ENCODE assay signal across 16 cellular contexts in genomic region chr7:108406474-108406873, GRCh38. TPM values are rescaled to one million over a fixed set of nuclear protein-coding genes. Genes with fewer than 3 reads are reported as not detected.
DNase-seq lines count a peak whose midpoint lies in the region; TF ChIP-seq lines count a peak whose summit lies in the region.
"Had no signal": no experiment of that assay in that cellular context is flagged by ENCODE, and none has a peak within 500 bp of the region (broad histone marks: within the 10 kb centered on the region; RNA-seq: fewer than 3 reads in every experiment).

No MANE protein-coding gene starts in this region.

- no peaks in the 10 kb centered on the region for H3K4me1 Mint-ChIP-seq in Calu3 (ENCODE audit: low read depth, unreplicated experiment)

- H3K9me3 ChIP-seq in adrenal gland (replicated peaks in 1 of 3) (no peaks in the 10 kb centered on the region), smooth muscle cell (replicated peaks; ENCODE audit: low read depth) (no peaks in the 10 kb centered on the region)
- H3K9me3 ChIP-seq: tibial artery had no signal

- H3K4me1 ChIP-seq in adrenal gland (replicated peaks in 1 of 2) (peaks cover 44 to 51% of the 10 kb centered on the region in 2 donors), smooth muscle cell (ENCODE audit: low read depth) (peaks cover 4% of the 10 kb centered on the region)
- H3K4me1 ChIP-seq: tibial artery had no signal

- no peaks in the 10 kb centered on the region for H4K20me1 ChIP-seq in smooth muscle cell (ENCODE audit: low read depth)

- no peaks in the 10 kb centered on the region for H3K27me3 Mint-ChIP-seq in Calu3 (ENCODE audit: unreplicated experiment)
- H3K27me3 Mint-ChIP-seq: memory B cell had no signal

- H3K27ac ChIP-seq in adrenal gland (peak overlapping the region; percentile 24 to 89 (median 66)), smooth muscle cell (ENCODE audit: low read depth) (no peak overlapping the region)
- H3K27ac ChIP-seq: parathyroid adenoma, PC-9, tibial artery had no signal

- no peak overlapping the region for H3K4me3 ChIP-seq in adrenal gland
- no peak overlapping the region for H3K4me3 ChIP-seq in smooth muscle cell
- H3K4me3 ChIP-seq: PC-9, tibial artery had no signal

- BruUV-seq in Calu3 (replicated peaks; lab: Mats Ljungman, UMichigan): no TSS peak

- H3K4me3 Mint-ChIP-seq in Calu3 (ENCODE audit: low read depth, unreplicated experiment): no peak overlapping the region
- H3K4me3 Mint-ChIP-seq: memory B cell had no signal

- H3K36me3 Mint-ChIP-seq in Calu3 (ENCODE audit: insufficient read depth, unreplicated experiment): no peaks in the 10 kb centered on the region
- H3K36me3 Mint-ChIP-seq: memory B cell had no signal

- H3K79me2 ChIP-seq in smooth muscle cell (ENCODE audit: low read depth): no peaks in the 10 kb centered on the region
- H3K79me2 ChIP-seq: parathyroid adenoma had no signal

- H3K9me3 Mint-ChIP-seq in Calu3 (ENCODE audit: low read depth, unreplicated experiment): no peaks in the 10 kb centered on the region
- H3K9me3 Mint-ChIP-seq: memory B cell had no signal

- H3K9ac ChIP-seq in smooth muscle cell (ENCODE audit: low read depth): no peak overlapping the region
- H3K9ac ChIP-seq: parathyroid adenoma had no signal

- no peak overlapping the region for H3K27ac Mint-ChIP-seq in Calu3 (ENCODE audit: unreplicated experiment)
- H3K27ac Mint-ChIP-seq: memory B cell had no signal

- TF ChIP-seq CTCF in adrenal gland (IDR thresholded peaks at IDR 0.05) (no peak), smooth muscle cell (IDR thresholded peaks at IDR 0.05; ENCODE audit: borderline replicate concordance, insufficient read depth, poor library complexity, severe bottlenecking) (no peak), Calu3 (IDR thresholded peaks at IDR 0.05; ENCODE audit: unreplicated experiment) (no peak)

- H3F3A ChIP-seq in smooth muscle cell (ENCODE audit: low read depth): no peaks in the 10 kb centered on the region

- H3K27me3 ChIP-seq in adrenal gland: no peaks in the 10 kb centered on the region
- H3K27me3 ChIP-seq in smooth muscle cell (ENCODE audit: low read depth): no peaks in the 10 kb centered on the region
- H3K27me3 ChIP-seq: tibial artery had no signal

- H3K4me2 ChIP-seq in smooth muscle cell: peak overlapping the region; percentile 22
- H3K4me2 ChIP-seq: PC-9 had no signal

- CTCF ChIA-PET in Calu3 (lab: Charles Lee): no interaction called here

- DNase-seq in NCI-H2196 (lab: John Stamatoyannopoulos, UW; ENCODE audit: unreplicated experiment) (peak; percentile 43), NCI-H2196 treated with DMSO at 0.1 percent for 48 hours (lab: John Stamatoyannopoulos, UW; ENCODE audit: unreplicated experiment) (no peak), adrenal gland (peak in 2 of 7 donors; percentile 49 to 51), fibroblast of peridontal ligament (ENCODE audit: extremely low read depth) (peak; percentile 70), smooth muscle cell (lab: John Stamatoyannopoulos, UW; ENCODE audit: unreplicated experiment) (no peak), mesenteric fat pad (ENCODE audit: low spot score) (no peak), NCI-H2029 treated with DMSO at 0.1 percent for 48 hours (lab: John Stamatoyannopoulos, UW) (no peak), Calu3 (no peak)
- DNase-seq: DMS153; NCI-H1436 treated with DMSO at 0.1 percent for 48 hours; PC-9; stimulated activated CD4-positive, alpha-beta T cell treated with anti-CD3 and anti-CD28 coated beads, Interleukin-15, amount 100 ng/mL, for 24 hours; T-helper 1 cell; tibial artery had no signal

- intact Hi-C loops in adrenal gland (cut with DNase I): no loop called here
- intact Hi-C loops in Calu3 (cut with micrococcal nuclease; ENCODE audit: unreplicated experiment): no loop called here

- TF ChIP-seq POLR2A in adrenal gland (IDR thresholded peaks at IDR 0.05): peak in 1 of 2 donors; percentile 27

- H2AFZ ChIP-seq in smooth muscle cell (ENCODE audit: low read depth): no peak overlapping the region
- H2AFZ ChIP-seq: parathyroid adenoma, PC-9 had no signal

- H3K36me3 ChIP-seq in adrenal gland (replicated peaks in 1 of 2): no peaks in the 10 kb centered on the region
- H3K36me3 ChIP-seq in smooth muscle cell (ENCODE audit: low read depth): no peaks in the 10 kb centered on the region
- H3K36me3 ChIP-seq: tibial artery had no signal

RNA-seq across cellular contexts. Expression of gene NRCAM, which starts 49.8 kb away (rescaled TPM):
- total RNA-seq in adrenal gland: 100 to 1,000 TPM in 7 of 8 donors, 10 to 100 TPM in 1; 73.2 to 212 (median 155) TPM
- polyA plus RNA-seq in adrenal gland: 100 to 1,000 TPM in 1 of 3 donors, 10 to 100 TPM in 2; 71.6 to 103 (median 78.9) TPM
- total RNA-seq in smooth muscle cell: 0.22 and 0.49 TPM in 2 replicates
- 0.30 TPM in 1 of 2 replicates, not detected in the other for polyA plus RNA-seq in smooth muscle cell
- total RNA-seq in mesenteric fat pad: 9.1 TPM
- total RNA-seq in Calu3 (2022): 11.1 and 15.0 TPM in 2 replicates

Comparison
In these comparisons a context has a peak if more than half of its experiments do, and no peak if none do; other contexts are left out.
1. DNase-seq: peak in NCI-H2196 (single experiment) and fibroblast of peridontal ligament (single experiment); none in NCI-H2196 treated with DMSO at 0.1 percent for 48 hours (single experiment), smooth muscle cell (single experiment), mesenteric fat pad (single experiment), NCI-H2029 treated with DMSO at 0.1 percent for 48 hours (single experiment) and Calu3 (single experiment).